8 cellular contexts compared by ENCODE assay signal in the genomic region with DNA sequence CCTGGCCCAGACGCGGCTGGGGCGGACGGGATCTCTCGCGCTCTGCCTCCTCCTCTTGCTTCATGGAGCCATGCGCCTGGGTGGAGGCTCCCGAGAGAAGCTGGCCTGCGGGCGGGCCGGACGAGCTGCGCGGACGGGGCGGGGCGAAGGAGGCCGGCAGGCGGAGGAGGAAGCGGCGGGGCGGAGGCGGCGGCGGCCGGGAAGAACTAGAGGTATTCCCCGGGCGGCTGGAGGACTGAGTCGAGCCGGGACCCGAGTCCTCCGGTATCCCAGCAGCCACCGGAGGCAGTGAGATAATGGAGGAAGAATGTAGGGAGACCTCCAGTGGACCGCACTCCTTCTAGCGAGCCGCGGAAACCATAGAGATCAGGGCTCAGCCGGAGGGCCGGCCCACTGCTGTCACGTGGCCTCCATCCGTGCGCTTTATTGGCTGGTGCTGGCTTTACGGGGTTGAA. TPM values are rescaled to one million over a fixed set of nuclear protein-coding genes. Genes with fewer than 3 reads are reported as not detected.
DNase-seq lines count a peak whose midpoint lies in the region; ATAC-seq and TF ChIP-seq lines count a peak whose summit lies in the region.
"Not testable (repeated sequence)": the region's sequence is repeated elsewhere in the genome, so short reads cannot be mapped to it uniquely, and the experiment has no call there.

No MANE protein-coding gene starts in this region.

- H3K4me3 ChIP-seq in dorsolateral prefrontal cortex: peak overlapping the region; percentile 33 to 75 (median 61)
- peak overlapping the region; percentile 43 to 59 (median 56) for H3K4me3 ChIP-seq in right lobe of liver

- peak; percentile 86 for ATAC-seq in GM19452 (IDR thresholded peaks at IDR 0.05; ENCODE audit: unreplicated experiment)
- peak; percentile 85 for ATAC-seq in HG03565 (IDR thresholded peaks at IDR 0.05; ENCODE audit: unreplicated experiment)
- ATAC-seq in right lobe of liver: peak; percentile 90 to 95 (median 90)

- peaks cover 24% of the 10 kb centered on the region for H3K4me1 Mint-ChIP-seq in activated CD4-positive, alpha-beta memory T cell treated with anti-CD3 and anti-CD28 coated beads for 36 hours (ENCODE audit: low read depth)

- H3K27ac Mint-ChIP-seq in activated CD4-positive, alpha-beta memory T cell treated with anti-CD3 and anti-CD28 coated beads for 36 hours: peak overlapping the region; percentile 75

- not testable (repeated sequence) for H3K27me3 ChIP-seq in dorsolateral prefrontal cortex, right lobe of liver

- not testable (repeated sequence) for H3K27me3 Mint-ChIP-seq in activated CD4-positive, alpha-beta memory T cell treated with anti-CD3 and anti-CD28 coated beads for 36 hours

- H3K27ac ChIP-seq in dorsolateral prefrontal cortex (peak overlapping the region in 58 of 59 donors; percentile 24 to 97 (median 88)), right lobe of liver (peak overlapping the region; percentile 77 to 79 (median 78))

- TF ChIP-seq CTCF in dorsolateral prefrontal cortex (IDR thresholded peaks at IDR 0.05 in 54 of 56, conservative IDR thresholded peaks at IDR 0.05 in 2 of 56; ENCODE audit: low read depth in 1 of 56, partially characterized antibody in 56 of 56): peak in 10 of 56 donors; percentile 6 to 28 (median 18)
- not testable (repeated sequence) for TF ChIP-seq CTCF in right lobe of liver (IDR thresholded peaks at IDR 0.05)

- not testable (repeated sequence) for H3K36me3 Mint-ChIP-seq in activated CD4-positive, alpha-beta memory T cell treated with anti-CD3 and anti-CD28 coated beads for 36 hours

- CTCF ChIA-PET in activated CD4-positive, alpha-beta memory T cell treated with anti-CD3 and anti-CD28 coated beads for 36 hours (lab: Charles Lee): not testable (repeated sequence)

- intact Hi-C loops in activated CD4-positive, alpha-beta memory T cell treated with anti-CD3 and anti-CD28 coated beads for 36 hours (cut with micrococcal nuclease); dorsolateral prefrontal cortex (cut with DNase I); right lobe of liver (cut with DNase I): not testable (repeated sequence)

- POLR2A ChIA-PET in activated CD4-positive, alpha-beta memory T cell treated with anti-CD3 and anti-CD28 coated beads for 36 hours (lab: Charles Lee): not testable (repeated sequence)

- H3K9me3 Mint-ChIP-seq in activated CD4-positive, alpha-beta memory T cell treated with anti-CD3 and anti-CD28 coated beads for 36 hours: not testable (repeated sequence)

- not testable (repeated sequence) for H3K36me3 ChIP-seq in right lobe of liver

- DNase-seq in CD1c-positive myeloid dendritic cell (ENCODE audit: extremely low spot score): peak; percentile 89
- peak; percentile 19 for DNase-seq in NCI-H774 (lab: John Stamatoyannopoulos, UW)
- DNase-seq in activated CD4-positive, alpha-beta memory T cell treated with anti-CD3 and anti-CD28 coated beads for 36 hours: peak; percentile 86
- DNase-seq in dorsolateral prefrontal cortex: peak; percentile 81 to 96 (median 87)
- DNase-seq in right lobe of liver: peak; percentile 92 to 98 (median 94)
- peak; percentile 61 to 70 for DNase-seq in stimulated activated CD4-positive, alpha-beta T cell treated with anti-CD3 and anti-CD28 coated beads, Interleukin-2, amount 100 ng/mL, for 48 hours

- peak; percentile 73 for TF ChIP-seq POLR2A in right lobe of liver (IDR thresholded peaks at IDR 0.05)

- H3K4me1 ChIP-seq in right lobe of liver: peaks cover 0 to 11% (median 0%) of the 10 kb centered on the region in 4 donors

- H3K9me3 ChIP-seq in right lobe of liver: not testable (repeated sequence)

- 0% methylated on average over 14 of the region's 43 CpGs for WGBS in right lobe of liver (ENCODE audit: insufficient coverage, low coverage, low lambda C conversion rate, missing lambda C conversion rate)

- peak overlapping the region; percentile 77 for H3K4me3 Mint-ChIP-seq in activated CD4-positive, alpha-beta memory T cell treated with anti-CD3 and anti-CD28 coated beads for 36 hours

RNA-seq across cellular contexts. Expression of a gene that starts 15.3 kb away (rescaled TPM):
- total RNA-seq in activated CD4-positive, alpha-beta memory T cell treated with anti-CD3 and anti-CD28 coated beads for 36 hours: under 1 TPM; 0.62 to 0.99 TPM
- total RNA-seq in dorsolateral prefrontal cortex (10 to 100 TPM in 15 of 120 experiments, 1 to 10 TPM in 104, under 1 TPM in 1; 0.52 to 16.3 (median 6.7) TPM), right lobe of liver (1 to 10 TPM; 1.4 to 3.6 (median 1.9) TPM)

Comparison
In these comparisons a context has a peak if more than half of its experiments do, and no peak if none do; other contexts are left out.
1. Peak in every context shown above with its lines: DNase-seq, ATAC-seq, H3K4me3 ChIP-seq and H3K27ac ChIP-seq.
2. DNase-seq: peak in every context shown above with its lines; median percentile 94 in right lobe of liver; 89 in CD1c-positive myeloid dendritic cell; 87 in dorsolateral prefrontal cortex; 86 in activated CD4-positive, alpha-beta memory T cell treated with anti-CD3 and anti-CD28 coated beads for 36 hours; 66 in stimulated activated CD4-positive, alpha-beta T cell treated with anti-CD3 and anti-CD28 coated beads, Interleukin-2, amount 100 ng/mL, for 48 hours; 19 in NCI-H774.